8 cellular contexts compared by ENCODE assay signal in the genomic region with DNA sequence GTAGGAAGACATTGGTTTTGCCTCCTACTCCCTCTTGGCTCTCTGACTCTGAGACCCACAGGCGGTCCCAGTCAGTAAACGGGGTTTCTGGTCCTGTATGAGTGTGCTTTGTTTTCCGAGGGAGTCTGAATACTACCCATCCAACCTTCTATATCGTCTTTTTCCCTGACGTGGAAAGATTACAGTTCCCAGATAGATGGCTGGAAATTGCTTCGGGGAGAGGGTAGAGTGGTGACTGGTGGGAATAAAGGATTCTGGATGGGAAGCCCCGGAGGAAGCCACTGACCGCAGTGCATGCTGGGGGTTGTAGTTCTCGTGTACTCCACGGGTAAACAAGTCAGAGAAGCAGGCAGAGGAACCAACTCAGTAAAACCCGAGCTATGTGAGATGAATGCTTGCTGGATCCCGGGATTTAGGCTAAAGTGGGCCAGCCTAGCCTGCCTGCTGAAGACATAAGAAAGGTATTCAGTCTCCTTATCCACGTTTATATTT.
A peak's percentile ranks its signal among the peaks of the same experiment; 100 is the strongest.
DNase-seq lines count a peak whose midpoint lies in the region; ATAC-seq and TF ChIP-seq lines count a peak whose summit lies in the region.

No MANE protein-coding gene starts in this region.

- no peak for TF ChIP-seq CTCF in HL-60 (IDR thresholded peaks at IDR 0.05; ENCODE audit: insufficient read depth, low read length)
- TF ChIP-seq CTCF in neural crest cell (conservative IDR thresholded peaks at IDR 0.05) = no peak

- peak; percentile 79 for ATAC-seq in GM19023 (IDR thresholded peaks at IDR 0.05; ENCODE audit: unreplicated experiment)

- peak overlapping the region; percentile 78 for H3K27ac Mint-ChIP-seq in neural crest cell (ENCODE audit: unreplicated experiment)

- no peaks in the 10 kb centered on the region for H3K9me3 Mint-ChIP-seq in neural crest cell

- no peaks in the 10 kb centered on the region for H3K27me3 Mint-ChIP-seq in neural crest cell (ENCODE audit: low read depth)

- peaks cover 6% of the 10 kb centered on the region for H3K4me1 ChIP-seq in stomach smooth muscle (ENCODE audit: control insufficient read depth, insufficient read depth, low read length)

- peak overlapping the region; percentile 56 to 64 for H3K9ac ChIP-seq in stomach smooth muscle (ENCODE audit: low read length in 2 of 2)

- peak overlapping the region; percentile 76 for H3K4me3 Mint-ChIP-seq in neural crest cell

- H3K36me3 Mint-ChIP-seq in neural crest cell (ENCODE audit: low read depth) = no peaks in the 10 kb centered on the region

- H3K9me3 ChIP-seq in stomach smooth muscle (ENCODE audit: control insufficient read depth in 2 of 2, low read length in 2 of 2) = no peaks in the 10 kb centered on the region

- H3K4me3 ChIP-seq in HL-60 (replicated peaks; ENCODE audit: insufficient read depth, low read length) (peak overlapping the region; percentile 48), stomach smooth muscle (ENCODE audit: low read length in 2 of 2) (peak overlapping the region; percentile 58 to 73)

- H3K27ac ChIP-seq in HL-60 (replicated peaks) (peak overlapping the region; percentile 2; the same call in 1 of the 2 replicates), stomach smooth muscle (ENCODE audit: low read length) (no peak overlapping the region)

- no peaks in the 10 kb centered on the region for H3K36me3 ChIP-seq in stomach smooth muscle (ENCODE audit: control insufficient read depth in 2 of 2, insufficient read depth in 2 of 2, low read length in 2 of 2)

- peaks cover 13% of the 10 kb centered on the region for H3K4me1 Mint-ChIP-seq in neural crest cell

- H3K27me3 ChIP-seq in HL-60 (ENCODE audit: insufficient read depth, poor library complexity, severe bottlenecking) = no peaks in the 10 kb centered on the region
- H3K27me3 ChIP-seq in stomach smooth muscle (ENCODE audit: control insufficient read depth in 1 of 2, insufficient read depth in 2 of 2, low read length in 2 of 2) = no peaks in the 10 kb centered on the region

- peak; percentile 88 for DNase-seq in AG08395 (ENCODE audit: low spot score)
- DNase-seq in HL-60 (ENCODE audit: low read depth in 1 of 2, low spot score in 1 of 2) = peak; percentile 57 to 81
- DNase-seq in RKO (ENCODE audit: low spot score) = peak; percentile 70
- DNase-seq in activated gamma-delta T cell treated with anti-CD3 and anti-CD28 coated beads, Interleukin-2, amount 50 U/mL, for 16 hours (ENCODE audit: low read depth) = peak; percentile 14
- peak; percentile 75 for DNase-seq in foreskin melanocyte
- DNase-seq in neural crest cell (ENCODE audit: low read depth, low spot score) = peak; percentile 68

Comparison
In these comparisons a context has a peak if more than half of its experiments do, and no peak if none do; other contexts are left out.
1. DNase-seq: peak in every context shown above with its lines; median percentile 88 in AG08395; 75 in foreskin melanocyte; 70 in RKO; 69 in HL-60; 68 in neural crest cell; 14 in activated gamma-delta T cell treated with anti-CD3 and anti-CD28 coated beads, Interleukin-2, amount 50 U/mL, for 16 hours.